Comparison of ENCODE assay signal across 1 cellular context in the genomic region with DNA sequence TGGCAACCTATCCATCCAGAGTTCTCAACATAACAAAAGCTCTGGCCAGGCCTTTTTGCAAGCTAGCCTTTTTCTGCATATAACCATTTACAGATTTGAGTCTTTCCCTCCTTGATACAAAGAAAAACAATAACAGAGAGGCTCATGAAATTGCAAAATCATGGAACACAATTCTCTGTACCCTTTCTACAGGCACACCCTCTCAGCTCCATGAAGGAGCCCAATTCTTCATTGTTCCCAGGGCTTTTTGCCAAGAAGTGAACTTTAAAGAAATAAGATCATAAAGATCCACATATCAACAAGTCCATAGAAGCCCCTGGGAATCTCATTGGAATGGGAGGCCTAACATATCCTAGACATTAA.
TF ChIP-seq lines count a peak whose summit lies in the region.

No MANE protein-coding gene starts in this region.

TF ChIP-seq in GM23338, 12 proteins besides CTCF, POLR2A, EP300 and RAD21 (continued from another document):
- TF ChIP-seq, protein P1, sequence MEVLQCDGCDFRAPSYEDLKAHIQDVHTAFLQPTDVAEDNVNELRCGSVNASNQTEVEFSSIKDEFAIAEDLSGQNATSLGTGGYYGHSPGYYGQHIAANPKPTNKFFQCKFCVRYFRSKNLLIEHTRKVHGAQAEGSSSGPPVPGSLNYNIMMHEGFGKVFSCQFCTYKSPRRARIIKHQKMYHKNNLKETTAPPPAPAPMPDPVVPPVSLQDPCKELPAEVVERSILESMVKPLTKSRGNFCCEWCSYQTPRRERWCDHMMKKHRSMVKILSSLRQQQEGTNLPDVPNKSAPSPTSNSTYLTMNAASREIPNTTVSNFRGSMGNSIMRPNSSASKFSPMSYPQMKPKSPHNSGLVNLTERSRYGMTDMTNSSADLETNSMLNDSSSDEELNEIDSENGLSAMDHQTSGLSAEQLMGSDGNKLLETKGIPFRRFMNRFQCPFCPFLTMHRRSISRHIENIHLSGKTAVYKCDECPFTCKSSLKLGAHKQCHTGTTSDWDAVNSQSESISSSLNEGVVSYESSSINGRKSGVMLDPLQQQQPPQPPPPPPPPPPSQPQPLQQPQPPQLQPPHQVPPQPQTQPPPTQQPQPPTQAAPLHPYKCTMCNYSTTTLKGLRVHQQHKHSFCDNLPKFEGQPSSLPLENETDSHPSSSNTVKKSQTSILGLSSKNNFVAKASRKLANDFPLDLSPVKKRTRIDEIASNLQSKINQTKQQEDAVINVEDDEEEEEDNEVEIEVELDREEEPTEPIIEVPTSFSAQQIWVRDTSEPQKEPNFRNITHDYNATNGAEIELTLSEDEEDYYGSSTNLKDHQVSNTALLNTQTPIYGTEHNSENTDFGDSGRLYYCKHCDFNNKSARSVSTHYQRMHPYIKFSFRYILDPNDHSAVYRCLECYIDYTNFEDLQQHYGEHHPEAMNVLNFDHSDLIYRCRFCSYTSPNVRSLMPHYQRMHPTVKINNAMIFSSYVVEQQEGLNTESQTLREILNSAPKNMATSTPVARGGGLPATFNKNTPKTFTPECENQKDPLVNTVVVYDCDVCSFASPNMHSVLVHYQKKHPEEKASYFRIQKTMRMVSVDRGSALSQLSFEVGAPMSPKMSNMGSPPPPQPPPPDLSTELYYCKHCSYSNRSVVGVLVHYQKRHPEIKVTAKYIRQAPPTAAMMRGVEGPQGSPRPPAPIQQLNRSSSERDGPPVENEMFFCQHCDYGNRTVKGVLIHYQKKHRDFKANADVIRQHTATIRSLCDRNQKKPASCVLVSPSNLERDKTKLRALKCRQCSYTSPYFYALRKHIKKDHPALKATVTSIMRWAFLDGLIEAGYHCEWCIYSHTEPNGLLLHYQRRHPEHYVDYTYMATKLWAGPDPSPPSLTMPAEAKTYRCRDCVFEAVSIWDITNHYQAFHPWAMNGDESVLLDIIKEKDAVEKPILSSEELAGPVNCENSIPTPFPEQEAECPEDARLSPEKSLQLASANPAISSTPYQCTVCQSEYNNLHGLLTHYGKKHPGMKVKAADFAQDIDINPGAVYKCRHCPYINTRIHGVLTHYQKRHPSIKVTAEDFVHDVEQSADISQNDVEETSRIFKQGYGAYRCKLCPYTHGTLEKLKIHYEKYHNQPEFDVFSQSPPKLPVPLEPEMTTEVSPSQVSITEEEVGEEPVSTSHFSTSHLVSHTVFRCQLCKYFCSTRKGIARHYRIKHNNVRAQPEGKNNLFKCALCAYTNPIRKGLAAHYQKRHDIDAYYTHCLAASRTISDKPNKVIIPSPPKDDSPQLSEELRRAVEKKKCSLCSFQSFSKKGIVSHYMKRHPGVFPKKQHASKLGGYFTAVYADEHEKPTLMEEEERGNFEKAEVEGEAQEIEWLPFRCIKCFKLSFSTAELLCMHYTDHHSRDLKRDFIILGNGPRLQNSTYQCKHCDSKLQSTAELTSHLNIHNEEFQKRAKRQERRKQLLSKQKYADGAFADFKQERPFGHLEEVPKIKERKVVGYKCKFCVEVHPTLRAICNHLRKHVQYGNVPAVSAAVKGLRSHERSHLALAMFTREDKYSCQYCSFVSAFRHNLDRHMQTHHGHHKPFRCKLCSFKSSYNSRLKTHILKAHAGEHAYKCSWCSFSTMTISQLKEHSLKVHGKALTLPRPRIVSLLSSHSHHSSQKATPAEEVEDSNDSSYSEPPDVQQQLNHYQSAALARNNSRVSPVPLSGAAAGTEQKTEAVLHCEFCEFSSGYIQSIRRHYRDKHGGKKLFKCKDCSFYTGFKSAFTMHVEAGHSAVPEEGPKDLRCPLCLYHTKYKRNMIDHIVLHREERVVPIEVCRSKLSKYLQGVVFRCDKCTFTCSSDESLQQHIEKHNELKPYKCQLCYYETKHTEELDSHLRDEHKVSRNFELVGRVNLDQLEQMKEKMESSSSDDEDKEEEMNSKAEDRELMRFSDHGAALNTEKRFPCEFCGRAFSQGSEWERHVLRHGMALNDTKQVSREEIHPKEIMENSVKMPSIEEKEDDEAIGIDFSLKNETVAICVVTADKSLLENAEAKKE (CRISPR knock-in tag; IDR thresholded peaks at IDR 0.05) = no peak
- TF ChIP-seq, protein P2, sequence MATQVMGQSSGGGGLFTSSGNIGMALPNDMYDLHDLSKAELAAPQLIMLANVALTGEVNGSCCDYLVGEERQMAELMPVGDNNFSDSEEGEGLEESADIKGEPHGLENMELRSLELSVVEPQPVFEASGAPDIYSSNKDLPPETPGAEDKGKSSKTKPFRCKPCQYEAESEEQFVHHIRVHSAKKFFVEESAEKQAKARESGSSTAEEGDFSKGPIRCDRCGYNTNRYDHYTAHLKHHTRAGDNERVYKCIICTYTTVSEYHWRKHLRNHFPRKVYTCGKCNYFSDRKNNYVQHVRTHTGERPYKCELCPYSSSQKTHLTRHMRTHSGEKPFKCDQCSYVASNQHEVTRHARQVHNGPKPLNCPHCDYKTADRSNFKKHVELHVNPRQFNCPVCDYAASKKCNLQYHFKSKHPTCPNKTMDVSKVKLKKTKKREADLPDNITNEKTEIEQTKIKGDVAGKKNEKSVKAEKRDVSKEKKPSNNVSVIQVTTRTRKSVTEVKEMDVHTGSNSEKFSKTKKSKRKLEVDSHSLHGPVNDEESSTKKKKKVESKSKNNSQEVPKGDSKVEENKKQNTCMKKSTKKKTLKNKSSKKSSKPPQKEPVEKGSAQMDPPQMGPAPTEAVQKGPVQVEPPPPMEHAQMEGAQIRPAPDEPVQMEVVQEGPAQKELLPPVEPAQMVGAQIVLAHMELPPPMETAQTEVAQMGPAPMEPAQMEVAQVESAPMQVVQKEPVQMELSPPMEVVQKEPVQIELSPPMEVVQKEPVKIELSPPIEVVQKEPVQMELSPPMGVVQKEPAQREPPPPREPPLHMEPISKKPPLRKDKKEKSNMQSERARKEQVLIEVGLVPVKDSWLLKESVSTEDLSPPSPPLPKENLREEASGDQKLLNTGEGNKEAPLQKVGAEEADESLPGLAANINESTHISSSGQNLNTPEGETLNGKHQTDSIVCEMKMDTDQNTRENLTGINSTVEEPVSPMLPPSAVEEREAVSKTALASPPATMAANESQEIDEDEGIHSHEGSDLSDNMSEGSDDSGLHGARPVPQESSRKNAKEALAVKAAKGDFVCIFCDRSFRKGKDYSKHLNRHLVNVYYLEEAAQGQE (IDR thresholded peaks at IDR 0.05; ENCODE audit: unreplicated experiment) = no peak
- no peak for TF ChIP-seq EZH2 (IDR thresholded peaks at IDR 0.05; ENCODE audit: low read depth, unreplicated experiment)
- no peak for TF ChIP-seq EZH2phosphoT487 (IDR thresholded peaks at IDR 0.05; ENCODE audit: unreplicated experiment)
- no peak for TF ChIP-seq STAT1 (IDR thresholded peaks at IDR 0.05; ENCODE audit: unreplicated experiment)
- TF ChIP-seq POLR2AphosphoS5 (IDR thresholded peaks at IDR 0.05; ENCODE audit: low read depth) = no peak
- TF ChIP-seq, protein P3, sequence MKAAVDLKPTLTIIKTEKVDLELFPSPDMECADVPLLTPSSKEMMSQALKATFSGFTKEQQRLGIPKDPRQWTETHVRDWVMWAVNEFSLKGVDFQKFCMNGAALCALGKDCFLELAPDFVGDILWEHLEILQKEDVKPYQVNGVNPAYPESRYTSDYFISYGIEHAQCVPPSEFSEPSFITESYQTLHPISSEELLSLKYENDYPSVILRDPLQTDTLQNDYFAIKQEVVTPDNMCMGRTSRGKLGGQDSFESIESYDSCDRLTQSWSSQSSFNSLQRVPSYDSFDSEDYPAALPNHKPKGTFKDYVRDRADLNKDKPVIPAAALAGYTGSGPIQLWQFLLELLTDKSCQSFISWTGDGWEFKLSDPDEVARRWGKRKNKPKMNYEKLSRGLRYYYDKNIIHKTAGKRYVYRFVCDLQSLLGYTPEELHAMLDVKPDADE (IDR thresholded peaks at IDR 0.05) = no peak
